Comparison of ENCODE assay signal across 15 cellular contexts in the genomic region with DNA sequence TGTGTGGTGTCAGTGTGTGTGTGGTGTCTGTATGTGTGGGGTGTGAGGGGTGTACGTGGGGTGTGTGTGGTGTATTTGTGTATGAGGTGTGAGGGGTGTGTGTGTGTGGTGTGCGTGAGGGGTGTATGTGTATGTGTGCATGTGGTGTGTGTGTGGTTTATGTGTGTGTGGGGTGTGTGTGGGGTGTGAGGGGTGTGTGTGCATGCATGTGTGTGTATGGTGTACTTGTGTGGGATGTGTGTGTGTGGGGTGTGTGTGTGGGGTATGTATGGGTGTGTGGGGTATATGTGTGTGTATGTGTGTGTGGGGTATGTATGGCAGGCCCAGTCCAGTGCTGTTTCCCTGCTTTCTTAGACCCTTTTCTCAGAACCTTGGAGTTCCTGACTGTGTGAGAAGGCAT.
DNase-seq lines count a peak whose midpoint lies in the region; ATAC-seq, FAIRE-seq and TF ChIP-seq lines count a peak whose summit lies in the region.
"Had no signal": no experiment of that assay in that cellular context is flagged by ENCODE, and none has a peak within 500 bp of the region (broad histone marks: within the 10 kb centered on the region; RNA-seq: fewer than 3 reads in every experiment).

No MANE protein-coding gene starts in this region.

- no peak overlapping the region for H2BK5ac ChIP-seq in trophoblast cell (ENCODE audit: low read depth, low read length, poor library complexity)

- TF ChIP-seq CTCF in HEK293 (tag by site-specific recombination; IDR thresholded peaks at IDR 0.05): no peak
- TF ChIP-seq CTCF in bronchial epithelial cell (IDR thresholded peaks at IDR 0.05; ENCODE audit: insufficient read depth, low read length, severe bottlenecking): no peak
- no peak for TF ChIP-seq CTCF in mammary epithelial cell (conservative IDR thresholded peaks at IDR 0.05 in 1 of 2, IDR thresholded peaks at IDR 0.05 in 1 of 2; ENCODE audit: extremely low read depth in 1 of 2, insufficient read depth in 1 of 2, low read depth in 1 of 2, low read length in 2 of 2)

- DNase-seq in CD4-positive, CD25-positive, alpha-beta regulatory T cell: no peak
- DNase-seq in bronchial epithelial cell (ENCODE audit: low read depth) (no peak), trophoblast cell (no peak), mammary epithelial cell (no peak), left colon (no peak), MV-4-11 (lab: John Stamatoyannopoulos, UW) (no peak)
- DNase-seq: DMS79 treated with DMSO at 0.1 percent for 48 hours, NCI-H1436 treated with DMSO at 0.1 percent for 48 hours, NCI-H2081 treated with DMSO at 0.1 percent for 48 hours, NCI-H524, PC-9, SJCRH30 had no signal

- no peaks in the 10 kb centered on the region for H3K36me3 Mint-ChIP-seq in CD4-positive, CD25-positive, alpha-beta regulatory T cell

- H3K9ac ChIP-seq in trophoblast cell (ENCODE audit: low read length) (no peak overlapping the region), mammary epithelial cell (ENCODE audit: insufficient read depth, low read length) (no peak overlapping the region)

- no peaks in the 10 kb centered on the region for H3K36me3 ChIP-seq in CD4-positive, CD25-positive, alpha-beta regulatory T cell (ENCODE audit: control insufficient read depth, insufficient read depth, low read length)
- no peaks in the 10 kb centered on the region; a peak in 1 of 3 replicates for H3K36me3 ChIP-seq in HEK293 (ENCODE audit: control insufficient read depth in 2 of 2, insufficient read depth in 1 of 2, low read length in 2 of 2)
- H3K36me3 ChIP-seq in bronchial epithelial cell (ENCODE audit: control insufficient read depth, insufficient read depth, low read length): no peaks in the 10 kb centered on the region
- H3K36me3 ChIP-seq in trophoblast cell (ENCODE audit: control insufficient read depth in 1 of 2, insufficient read depth in 2 of 2, low read length in 2 of 2): no peaks in the 10 kb centered on the region
- H3K36me3 ChIP-seq in mammary epithelial cell (ENCODE audit: insufficient read depth, low read length): no peaks in the 10 kb centered on the region
- H3K36me3 ChIP-seq: SJCRH30 had no signal

- POLR2A ChIA-PET in HEK293 (lab: Yijun Ruan, JAX): no interaction called here

- H3K4me3 ChIP-seq in CD4-positive, CD25-positive, alpha-beta regulatory T cell (ENCODE audit: low read depth, low read length): no peak overlapping the region
- H3K4me3 ChIP-seq in HEK293 (ENCODE audit: low read depth, low read length) (no peak overlapping the region), bronchial epithelial cell (ENCODE audit: low read depth, low read length) (no peak overlapping the region), trophoblast cell (ENCODE audit: low read depth, low read length) (no peak overlapping the region), mammary epithelial cell (replicated peaks in 1 of 3; ENCODE audit: insufficient read depth in 1 of 3, low read depth in 2 of 3, low read length in 3 of 3) (no peak overlapping the region)
- H3K4me3 ChIP-seq: PC-9, SJCRH30 had no signal

- H3K14ac ChIP-seq in trophoblast cell (ENCODE audit: low read length): no peak overlapping the region

- H4K8ac ChIP-seq in trophoblast cell (ENCODE audit: low read depth, low read length): no peak overlapping the region

- H4K12ac ChIP-seq in trophoblast cell (ENCODE audit: low read depth, low read length): no peak overlapping the region

- H3K27me3 Mint-ChIP-seq in CD4-positive, CD25-positive, alpha-beta regulatory T cell: no peaks in the 10 kb centered on the region
- H3K27me3 Mint-ChIP-seq: B cell had no signal

- H3K27ac Mint-ChIP-seq in CD4-positive, CD25-positive, alpha-beta regulatory T cell: peak overlapping the region; percentile 98 to 100 (median 99)
- H3K27ac Mint-ChIP-seq: B cell had no signal

- WGBS in trophoblast cell (ENCODE audit: extremely low coverage, insufficient coverage, insufficient read length): 100% methylated on average over 2 of the region's 2 CpGs
- WGBS in mammary epithelial cell (ENCODE audit: low coverage, missing lambda C conversion rate): no CpG with 5 or more reads among the region's 2 CpGs

- H3K79me2 ChIP-seq in trophoblast cell (ENCODE audit: control insufficient read depth, insufficient read depth, low read length, poor library complexity): no peaks in the 10 kb centered on the region
- no peaks in the 10 kb centered on the region for H3K79me2 ChIP-seq in mammary epithelial cell (ENCODE audit: insufficient read depth, low read length)

- H2BK12ac ChIP-seq in trophoblast cell (ENCODE audit: low read length): no peak overlapping the region

- H3K4me2 ChIP-seq in trophoblast cell (ENCODE audit: low read length) (no peak overlapping the region), mammary epithelial cell (ENCODE audit: insufficient read depth, low read depth, low read length) (no peak overlapping the region)
- H3K4me2 ChIP-seq: PC-9 had no signal

- no TSS peak for BruUV-seq in mammary epithelial cell (replicated peaks; lab: Mats Ljungman, UMichigan)

- H3K27me3 ChIP-seq in CD4-positive, CD25-positive, alpha-beta regulatory T cell (ENCODE audit: control insufficient read depth, insufficient read depth, low read length): no peaks in the 10 kb centered on the region
- no peaks in the 10 kb centered on the region for H3K27me3 ChIP-seq in bronchial epithelial cell (ENCODE audit: control insufficient read depth, insufficient read depth, low read length)
- H3K27me3 ChIP-seq in trophoblast cell (ENCODE audit: insufficient read depth, low read length): no peaks in the 10 kb centered on the region
- H3K27me3 ChIP-seq in mammary epithelial cell (ENCODE audit: insufficient read depth, low read length): no peaks in the 10 kb centered on the region

- no peaks in the 10 kb centered on the region for H4K20me1 ChIP-seq in mammary epithelial cell (ENCODE audit: insufficient read depth, low read length)

- in situ Hi-C loops in mammary epithelial cell (cut with MboI; ENCODE audit: low sequenced_read_pairs in 2 of 2): loop anchor here in 1 of 2 donors (25.0 kb wide), 1 partner anchor 282 kb away; no protein-coding TSS in a partner anchor

- H3K4me1 Mint-ChIP-seq in CD4-positive, CD25-positive, alpha-beta regulatory T cell: peaks cover 14 to 64% (median 37%) of the 10 kb centered on the region in 4 donors

- H3K4me3 Mint-ChIP-seq in CD4-positive, CD25-positive, alpha-beta regulatory T cell: no peak overlapping the region
- H3K4me3 Mint-ChIP-seq: B cell had no signal

- peak overlapping the region; percentile 90 for H3K27ac ChIP-seq in CD4-positive, CD25-positive, alpha-beta regulatory T cell (ENCODE audit: insufficient read depth, low read length, poor library complexity, severe bottlenecking)
- H3K27ac ChIP-seq in HEK293 (ENCODE audit: extremely low read depth, low read depth, low read length) (no peak overlapping the region), trophoblast cell (ENCODE audit: low read depth, low read length) (no peak overlapping the region), mammary epithelial cell (ENCODE audit: insufficient read depth, low read depth, low read length) (no peak overlapping the region)
- H3K27ac ChIP-seq: PC-9, SJCRH30 had no signal

- H2BK120ac ChIP-seq in trophoblast cell (ENCODE audit: insufficient read depth, low read length, poor library complexity): no peak overlapping the region

- H3K79me1 ChIP-seq in trophoblast cell (ENCODE audit: low read length): no peaks in the 10 kb centered on the region

- H2AFZ ChIP-seq in trophoblast cell (ENCODE audit: insufficient read depth, low read length, poor library complexity): no peak overlapping the region
- H2AFZ ChIP-seq in mammary epithelial cell (ENCODE audit: low read depth, low read length): no peak overlapping the region
- H2AFZ ChIP-seq: PC-9 had no signal

- intact Hi-C loops in mammary epithelial cell (cut with micrococcal nuclease): loop anchor here (5.0 to 10.0 kb wide), 4 partner anchors 140 to 1040 kb away; partner anchors contain the start of gene GABRB2
- intact Hi-C loops in left colon (cut with DNase I, micrococcal nuclease): loop anchor here in 1 of 2 donors (10.0 kb wide), 1 partner anchor 60 kb away; no protein-coding TSS in a partner anchor

- no peak overlapping the region for H3K18ac ChIP-seq in trophoblast cell (ENCODE audit: low read length)

- H4K91ac ChIP-seq in trophoblast cell (ENCODE audit: low read depth, low read length): no peak overlapping the region

- H3K4me1 ChIP-seq in CD4-positive, CD25-positive, alpha-beta regulatory T cell (ENCODE audit: control insufficient read depth, insufficient read depth, low read length, poor library complexity, severe bottlenecking): peaks cover 41% of the 10 kb centered on the region
- H3K4me1 ChIP-seq in HEK293 (ENCODE audit: control insufficient read depth, insufficient read depth, low read length) (no peaks in the 10 kb centered on the region), trophoblast cell (ENCODE audit: control insufficient read depth in 1 of 2, insufficient read depth in 2 of 2, low read length in 2 of 2) (no peaks in the 10 kb centered on the region), mammary epithelial cell (ENCODE audit: insufficient read depth, low read length) (peaks cover 8% of the 10 kb centered on the region)
- H3K4me1 ChIP-seq: SJCRH30 had no signal

- peak; percentile 93 for FAIRE-seq in bronchial epithelial cell (lab: Jason Lieb, UNC)
- FAIRE-seq: G401.6 had no signal

- no peak for ATAC-seq in CD4-positive, CD25-positive, alpha-beta regulatory T cell (ENCODE audit: low read depth in 2 of 2)
- no peak for ATAC-seq in left colon

- no peak overlapping the region for H3K4ac ChIP-seq in trophoblast cell (ENCODE audit: low read depth, low read length)

- dilution Hi-C loops in mammary epithelial cell (cut with HindIII; ENCODE audit: low sequenced_read_pairs): no loop called here

- H3K9me3 ChIP-seq in CD4-positive, CD25-positive, alpha-beta regulatory T cell (ENCODE audit: control insufficient read depth in 2 of 2, low read length in 2 of 2): no peaks in the 10 kb centered on the region
- H3K9me3 ChIP-seq in HEK293 (ENCODE audit: control insufficient read depth, insufficient read depth, low read depth, low read length) (no peaks in the 10 kb centered on the region), trophoblast cell (ENCODE audit: insufficient read depth, low read depth, low read length) (peaks cover 13% of the 10 kb centered on the region), mammary epithelial cell (replicated peaks; ENCODE audit: insufficient read depth, low read length) (no peaks in the 10 kb centered on the region)
- H3K9me3 ChIP-seq: SJCRH30 had no signal

- peak overlapping the region; percentile 70 for H3K23ac ChIP-seq in trophoblast cell (ENCODE audit: low read length)

- CTCF ChIA-PET in HEK293 (lab: Yijun Ruan, JAX): interaction anchor here (3.6 kb wide), 1 partner anchor 66 kb away, joined by 26 read pairs; no protein-coding TSS in a partner anchor
- CTCF ChIA-PET in mammary epithelial cell (lab: Charles Lee; ENCODE audit: low non-redundant PET): no interaction called here

- H2AK5ac ChIP-seq in trophoblast cell (ENCODE audit: low read length): no peak overlapping the region

- peaks cover 0 to 2% (median 0%) of the 10 kb centered on the region in 7 donors for H3K9me3 Mint-ChIP-seq in CD4-positive, CD25-positive, alpha-beta regulatory T cell
